In genomic region chr16:66374176-66374575, GRCh38 we compare ENCODE assay signal across 19 cellular contexts. TPM values are rescaled to one million over a fixed set of nuclear protein-coding genes. Genes with fewer than 3 reads are reported as not detected.
DNase-seq lines count a peak whose midpoint lies in the region; ATAC-seq and TF ChIP-seq lines count a peak whose summit lies in the region.
"Had no signal": no experiment of that assay in that cellular context is flagged by ENCODE, and none has a peak within 500 bp of the region (broad histone marks: within the 10 kb centered on the region; RNA-seq: fewer than 3 reads in every experiment).

No MANE protein-coding gene starts in this region.

- no peaks in the 10 kb centered on the region for H3K27me3 Mint-ChIP-seq in WTC11 (ENCODE audit: low read depth)

- peak overlapping the region in 1 of 5 donors; percentile 10 for H3K4me3 ChIP-seq in subcutaneous abdominal adipose tissue (ENCODE audit: low read depth in 1 of 5, low read length in 5 of 5)
- H3K4me3 ChIP-seq: SJSA1 had no signal

- peak overlapping the region in 1 of 5 donors; percentile 27 for H3K9ac ChIP-seq in subcutaneous abdominal adipose tissue (ENCODE audit: low read length in 5 of 5)

- H3K4me3 Mint-ChIP-seq in WTC11, result no peak overlapping the region
- H3K4me3 Mint-ChIP-seq: T-helper 1 cell treated with Interleukin-12 subunit alpha and Interleukin-12 subunit beta and Interleukin-4 antibody, amounts not matched to agents 30 μg/mL and 1 μg/mL, for 36 hours had no signal

- H3K4me1 ChIP-seq in subcutaneous abdominal adipose tissue (ENCODE audit: control insufficient read depth in 5 of 5, insufficient read depth in 5 of 5, low read length in 5 of 5), result peaks cover 0 to 86% (median 14%) of the 10 kb centered on the region in 5 donors
- H3K4me1 ChIP-seq: SJSA1 had no signal

- POLR2A ChIA-PET in WTC11 (lab: Charles Lee), result no interaction called here

- H3K27me3 ChIP-seq in subcutaneous abdominal adipose tissue (ENCODE audit: control insufficient read depth in 5 of 5, insufficient read depth in 4 of 5, low read length in 5 of 5), result peaks cover 0 to 3% (median 0%) of the 10 kb centered on the region in 5 donors
- H3K27me3 ChIP-seq: SJSA1 had no signal

- peaks cover 8% of the 10 kb centered on the region for H3K4me1 Mint-ChIP-seq in WTC11

- peak; percentile 22 for DNase-seq in DMS53 (lab: John Stamatoyannopoulos, UW)
- no peak for DNase-seq in DMS53 treated with DMSO at 0.1 percent for 48 hours (lab: John Stamatoyannopoulos, UW; ENCODE audit: unreplicated experiment)
- no peak for DNase-seq in WTC11 (ENCODE audit: low spot score)
- peak; percentile 57 for DNase-seq in islet precursor cell
- no peak for DNase-seq in DMS79 treated with DMSO at 0.1 percent for 48 hours (lab: John Stamatoyannopoulos, UW)
- DNase-seq in NCI-H748 (lab: John Stamatoyannopoulos, UW; ENCODE audit: unreplicated experiment), result no peak
- DNase-seq: GF-D8, Karpas-422, MM.1S, NCI-H1105, NCI-H2081, PC-3 had no signal

- CTCF ChIA-PET in WTC11 (lab: Charles Lee), result interaction anchor here (0.6 to 1.2 kb wide), 3 partner anchors 10 to 16 kb away, joined by 3 to 5 read pairs (median 3); no protein-coding TSS in a partner anchor

- H3K36me3 ChIP-seq in subcutaneous abdominal adipose tissue (ENCODE audit: control insufficient read depth in 5 of 5, insufficient read depth in 5 of 5, low read length in 5 of 5), result peaks cover 0 to 7% (median 4%) of the 10 kb centered on the region in 5 donors
- H3K36me3 ChIP-seq: SJSA1 had no signal

- ATAC-seq in WTC11 (peak; percentile 14; the same call in 1 of the 2 replicates), GM18909 (IDR thresholded peaks at IDR 0.05; ENCODE audit: poor library complexity, unreplicated experiment) (no peak)
- ATAC-seq: PC-3 had no signal

- H3K27ac ChIP-seq in subcutaneous abdominal adipose tissue (ENCODE audit: low read depth, low read length), result peak overlapping the region; percentile 19
- H3K27ac ChIP-seq: 22Rv1, SJSA1 had no signal

- TF ChIP-seq CTCF in WTC11 (IDR thresholded peaks at IDR 0.05), result no peak

- no peak overlapping the region for H3K27ac Mint-ChIP-seq in WTC11
- H3K27ac Mint-ChIP-seq: T-helper 1 cell treated with Interleukin-12 subunit alpha and Interleukin-12 subunit beta and Interleukin-4 antibody, amounts not matched to agents 30 μg/mL and 1 μg/mL, for 36 hours had no signal

- H3K36me3 Mint-ChIP-seq in WTC11, result no peaks in the 10 kb centered on the region

- peaks cover under 1% of the 10 kb centered on the region; the same call in 1 of the 2 replicates for H3K9me3 Mint-ChIP-seq in WTC11
- H3K9me3 Mint-ChIP-seq: T-helper 1 cell treated with Interleukin-12 subunit alpha and Interleukin-12 subunit beta and Interleukin-4 antibody, amounts not matched to agents 30 μg/mL and 1 μg/mL, for 36 hours had no signal

- H3K9me3 ChIP-seq in subcutaneous abdominal adipose tissue (ENCODE audit: control insufficient read depth in 5 of 5, low read length in 5 of 5), result no peaks in the 10 kb centered on the region
- H3K9me3 ChIP-seq: SJSA1 had no signal

TF ChIP-seq in WTC11, 78 proteins besides CTCF, POLR2A, EP300 and RAD21:
- TF ChIP-seq ZNF121 (CRISPR knock-in tag; IDR thresholded peaks at IDR 0.05) (no peak), MYBL2 (CRISPR knock-in tag; IDR thresholded peaks at IDR 0.05) (no peak), TEAD1 (CRISPR knock-in tag; IDR thresholded peaks at IDR 0.05) (no peak)

RNA-seq across cellular contexts. Expression of gene CDH5, which starts 7.7 kb away (rescaled TPM):
- total RNA-seq in WTC11 (2021), result 0.14 to 0.28 TPM (median 0.14 TPM) in 3 replicates
- total RNA-seq: H4, NCI-H460, PC-3, SJSA1 had no signal

RNA-seq across cellular contexts. Expression of gene BEAN1, which starts 52.9 kb away (rescaled TPM):
- total RNA-seq in WTC11 (2021), result 0.07 TPM in 1 of 3 replicates, not detected in the others
- total RNA-seq: SJSA1 had no signal

Comparison
In these comparisons a context has a peak if more than half of its experiments do, and no peak if none do; other contexts are left out.
1. DNase-seq: peak in DMS53 (single experiment) and islet precursor cell (single experiment); none in DMS53 treated with DMSO at 0.1 percent for 48 hours (single experiment), WTC11 (single experiment), DMS79 treated with DMSO at 0.1 percent for 48 hours (single experiment) and NCI-H748 (single experiment).